ENCODE assay signal across 9 cellular contexts in the genomic region with DNA sequence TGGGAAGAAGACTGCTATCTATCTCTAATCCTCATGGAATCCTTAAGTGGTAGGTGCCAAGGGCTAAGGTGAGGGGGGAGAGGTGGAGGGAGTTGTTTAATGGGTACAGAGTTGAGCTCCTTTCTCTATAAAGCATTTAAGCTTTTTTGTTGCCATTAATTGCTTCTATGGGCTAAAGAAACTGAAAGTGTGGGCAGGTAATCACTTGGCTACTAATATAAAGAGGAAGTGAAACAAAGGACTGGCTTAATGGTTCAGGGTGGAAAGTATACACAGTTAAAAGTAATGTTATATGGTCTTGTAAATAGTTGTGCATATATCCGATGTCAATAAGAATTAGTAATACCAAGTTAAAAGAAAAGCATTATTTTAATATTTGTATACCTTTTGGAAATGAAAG.
A peak's percentile ranks its signal among the peaks of the same experiment; 100 is the strongest.
DNase-seq lines count a peak whose midpoint lies in the region; ATAC-seq and TF ChIP-seq lines count a peak whose summit lies in the region.
"Had no signal": no experiment of that assay in that cellular context is flagged by ENCODE, and none has a peak within 500 bp of the region (broad histone marks: within the 10 kb centered on the region; RNA-seq: fewer than 3 reads in every experiment).

No MANE protein-coding gene starts in this region.

- no peaks in the 10 kb centered on the region for H3K27me3 ChIP-seq in neural progenitor cell
- no peaks in the 10 kb centered on the region for H3K27me3 ChIP-seq in CD4-positive, alpha-beta memory T cell (ENCODE audit: insufficient read depth, low read length)

- POLR2A ChIA-PET in CD4-positive, alpha-beta memory T cell (lab: Charles Lee; ENCODE audit: partially characterized antibody), result no interaction called here

- intact Hi-C loops in CD4-positive, alpha-beta memory T cell (cut with micrococcal nuclease), result no loop called here

- no peak for TF ChIP-seq CTCF in neural progenitor cell (IDR thresholded peaks at IDR 0.05)

- H3K27me3 Mint-ChIP-seq in neural progenitor cell (ENCODE audit: insufficient read depth, low read depth) (no peaks in the 10 kb centered on the region), T-helper 17 cell (no peaks in the 10 kb centered on the region)
- H3K27me3 Mint-ChIP-seq in CD4-positive, alpha-beta memory T cell, result no peaks in the 10 kb centered on the region

- CTCF ChIA-PET in CD4-positive, alpha-beta memory T cell (lab: Charles Lee; ENCODE audit: partially characterized antibody), result no interaction called here

- DNase-seq in neural progenitor cell (ENCODE audit: low spot score) (no peak), H4 (ENCODE audit: low spot score) (no peak), T-helper 17 cell (no peak)
- no peak for DNase-seq in CD4-positive, alpha-beta memory T cell
- DNase-seq: activated naive CD4-positive, alpha-beta T cell treated with anti-CD3 and anti-CD28 coated beads for 36 hours; effector memory CD4-positive, alpha-beta T cell had no signal

- H3K9ac ChIP-seq in neural progenitor cell, result no peak overlapping the region

- no peak overlapping the region for H3K27ac ChIP-seq in neural progenitor cell
- no peak overlapping the region for H3K27ac ChIP-seq in CD4-positive, alpha-beta memory T cell (ENCODE audit: low read depth, low read length)

- no peaks in the 10 kb centered on the region for H3K9me3 Mint-ChIP-seq in neural progenitor cell
- no peaks in the 10 kb centered on the region for H3K9me3 Mint-ChIP-seq in CD4-positive, alpha-beta memory T cell
- H3K9me3 Mint-ChIP-seq: activated naive CD4-positive, alpha-beta T cell treated with anti-CD3 and anti-CD28 coated beads for 36 hours had no signal

- H3K27ac Mint-ChIP-seq in neural progenitor cell, result no peak overlapping the region
- H3K27ac Mint-ChIP-seq in CD4-positive, alpha-beta memory T cell, result no peak overlapping the region
- no peak overlapping the region for H3K27ac Mint-ChIP-seq in T-helper 17 cell
- H3K27ac Mint-ChIP-seq: activated naive CD4-positive, alpha-beta T cell treated with anti-CD3 and anti-CD28 coated beads for 36 hours had no signal

- no peaks in the 10 kb centered on the region for H3K4me1 Mint-ChIP-seq in neural progenitor cell
- no peaks in the 10 kb centered on the region for H3K4me1 Mint-ChIP-seq in CD4-positive, alpha-beta memory T cell
- H3K4me1 Mint-ChIP-seq in T-helper 17 cell, result peaks cover 3% of the 10 kb centered on the region

- H3K36me3 Mint-ChIP-seq in neural progenitor cell (peaks cover 28% of the 10 kb centered on the region), T-helper 17 cell (ENCODE audit: low read depth) (peaks cover 4% of the 10 kb centered on the region)
- H3K36me3 Mint-ChIP-seq in CD4-positive, alpha-beta memory T cell, result peaks cover 2 to 3% of the 10 kb centered on the region in 2 donors

- H3K9me3 ChIP-seq in neural progenitor cell (ENCODE audit: low read depth) (no peaks in the 10 kb centered on the region), T-helper 17 cell (ENCODE audit: control insufficient read depth, low read length, poor library complexity, severe bottlenecking) (no peaks in the 10 kb centered on the region)
- H3K9me3 ChIP-seq in CD4-positive, alpha-beta memory T cell (ENCODE audit: control insufficient read depth in 1 of 2, low read length in 2 of 2), result no peaks in the 10 kb centered on the region

- H3K36me3 ChIP-seq in neural progenitor cell, result peaks cover 11% of the 10 kb centered on the region
- no peaks in the 10 kb centered on the region for H3K36me3 ChIP-seq in CD4-positive, alpha-beta memory T cell (ENCODE audit: insufficient read depth, low read length)

- ATAC-seq in GM19025 (IDR thresholded peaks at IDR 0.05; ENCODE audit: low read depth, unreplicated experiment) (peak; percentile 98), HG02588 (IDR thresholded peaks at IDR 0.05; ENCODE audit: unreplicated experiment) (peak; percentile 97), HG03457 (IDR thresholded peaks at IDR 0.05; ENCODE audit: unreplicated experiment) (peak; percentile 91), T-helper 17 cell (no peak)

- no peaks in the 10 kb centered on the region for H4K20me1 ChIP-seq in neural progenitor cell (ENCODE audit: low read depth)

- H3F3A ChIP-seq in neural progenitor cell (ENCODE audit: low read depth), result no peaks in the 10 kb centered on the region

- H3K4me3 Mint-ChIP-seq in neural progenitor cell, result no peak overlapping the region
- H3K4me3 Mint-ChIP-seq in CD4-positive, alpha-beta memory T cell, result no peak overlapping the region
- H3K4me3 Mint-ChIP-seq in T-helper 17 cell, result no peak overlapping the region
- H3K4me3 Mint-ChIP-seq: activated naive CD4-positive, alpha-beta T cell treated with anti-CD3 and anti-CD28 coated beads for 36 hours had no signal

- no peak overlapping the region for H3K4me3 ChIP-seq in neural progenitor cell
- H3K4me3 ChIP-seq in CD4-positive, alpha-beta memory T cell (ENCODE audit: low read length in 2 of 2), result no peak overlapping the region

- H3K79me2 ChIP-seq in neural progenitor cell (ENCODE audit: low read depth), result no peaks in the 10 kb centered on the region

- no peak overlapping the region for H2AFZ ChIP-seq in neural progenitor cell (replicated peaks)

- peak overlapping the region; percentile 0 for H3K4me2 ChIP-seq in neural progenitor cell

- H3K4me1 ChIP-seq in neural progenitor cell, result peaks cover 12% of the 10 kb centered on the region
- H3K4me1 ChIP-seq in CD4-positive, alpha-beta memory T cell (ENCODE audit: insufficient read depth, low read length), result no peaks in the 10 kb centered on the region
